ENCODE assay signal across 11 cellular contexts in genomic region chr10:93180402-93181040, GRCh38.
A peak's percentile ranks its signal among the peaks of the same experiment; 100 is the strongest.
DNase-seq lines count a peak whose midpoint lies in the region; ATAC-seq and TF ChIP-seq lines count a peak whose summit lies in the region.
"Had no signal": no experiment of that assay in that cellular context is flagged by ENCODE, and none has a peak within 500 bp of the region (broad histone marks: within the 10 kb centered on the region; RNA-seq: fewer than 3 reads in every experiment).

No MANE protein-coding gene starts in this region.

- no peaks in the 10 kb centered on the region for H3K27me3 ChIP-seq in BE2C

- no peak for ATAC-seq in Right ventricle myocardium superior (ENCODE audit: poor library complexity)
- no peak for ATAC-seq in HG02981 (IDR thresholded peaks at IDR 0.05; ENCODE audit: unreplicated experiment)
- ATAC-seq: lower lobe of right lung had no signal

- no peaks in the 10 kb centered on the region for H3K9me3 ChIP-seq in BE2C
- H3K9me3 ChIP-seq in SK-N-MC (ENCODE audit: low read depth, low read length) = no peaks in the 10 kb centered on the region
- H3K9me3 ChIP-seq: lower lobe of right lung had no signal

- H3K27me3 Mint-ChIP-seq in nephron (ENCODE audit: low read depth) = peaks cover 1% of the 10 kb centered on the region

- no peak overlapping the region for H3K9ac ChIP-seq in SK-N-MC (ENCODE audit: insufficient read length)

- intact Hi-C loops in Right ventricle myocardium superior (cut with DNase I) = no loop called here

- TF ChIP-seq CTCF in BE2C (IDR thresholded peaks at IDR 0.05; ENCODE audit: low read depth, low read length) (no peak), nephron (IDR thresholded peaks at IDR 0.05; ENCODE audit: unreplicated experiment in 3 of 3) (no peak)

- peak; percentile 17 for DNase-seq in BE2C
- peak; percentile 0 for DNase-seq in SK-N-MC (ENCODE audit: low read depth, low spot score)
- DNase-seq in Right ventricle myocardium superior = peak; percentile 59
- DNase-seq in NCI-H446 treated with DMSO at 0.1 percent for 48 hours (lab: John Stamatoyannopoulos, UW) = no peak
- DNase-seq in D341Med (ENCODE audit: low spot score) = no peak
- no peak for DNase-seq in SKM-1 (lab: John Stamatoyannopoulos, UW; ENCODE audit: unreplicated experiment)
- DNase-seq: lower lobe of right lung; NCI-H2171; stimulated activated CD4-positive, alpha-beta T cell treated with anti-CD3 and anti-CD28 coated beads, Interleukin-2, amount 100 ng/mL, for 24 hours had no signal

- peak overlapping the region; percentile 79 for H3K27ac ChIP-seq in SK-N-MC
- H3K27ac ChIP-seq: lower lobe of right lung had no signal

- H3K27ac Mint-ChIP-seq in nephron = peak overlapping the region; percentile 55 to 88 (median 84)

- H3K4me1 Mint-ChIP-seq in nephron = peaks cover 34% of the 10 kb centered on the region

- H3K9me3 Mint-ChIP-seq in nephron = no peaks in the 10 kb centered on the region

- no peaks in the 10 kb centered on the region for H3K36me3 ChIP-seq in BE2C
- H3K36me3 ChIP-seq in SK-N-MC (ENCODE audit: insufficient read depth, low read length) = no peaks in the 10 kb centered on the region
- H3K36me3 ChIP-seq: lower lobe of right lung had no signal

- no peaks in the 10 kb centered on the region for H3K4me1 ChIP-seq in BE2C
- H3K4me1 ChIP-seq: lower lobe of right lung had no signal

- no peaks in the 10 kb centered on the region for H3K36me3 Mint-ChIP-seq in nephron (ENCODE audit: low read depth)

- H3K4me3 ChIP-seq in BE2C (ENCODE audit: low read depth, low read length) (no peak overlapping the region), SK-N-MC (peak overlapping the region; percentile 30; the same call in 1 of the 2 replicates)
- H3K4me3 ChIP-seq: lower lobe of right lung had no signal

- peak overlapping the region in 1 of 3 experiments; percentile 7 for H3K4me3 Mint-ChIP-seq in nephron

Comparison
In these comparisons a context has a peak if more than half of its experiments do, and no peak if none do; other contexts are left out.
1. DNase-seq: peak in BE2C (single experiment), SK-N-MC (single experiment) and Right ventricle myocardium superior (single experiment); none in NCI-H446 treated with DMSO at 0.1 percent for 48 hours (single experiment), D341Med (single experiment) and SKM-1 (single experiment).